Comparison of ENCODE assay signal across 15 cellular contexts in genomic region chr5:38532165-38532669, GRCh38. TPM values are rescaled to one million over a fixed set of nuclear protein-coding genes. Genes with fewer than 3 reads are reported as not detected.
DNase-seq lines count a peak whose midpoint lies in the region; ATAC-seq and TF ChIP-seq lines count a peak whose summit lies in the region.
"Had no signal": no experiment of that assay in that cellular context is flagged by ENCODE, and none has a peak within 500 bp of the region (broad histone marks: within the 10 kb centered on the region; RNA-seq: fewer than 3 reads in every experiment).

No MANE protein-coding gene starts in this region.

- H3K4me3 ChIP-seq in WERI-Rb-1 (ENCODE audit: low read depth, low read length) (no peak overlapping the region), thyroid gland (replicated peaks in 1 of 3) (no peak overlapping the region)

- TF ChIP-seq POLR2A in thyroid gland (IDR thresholded peaks at IDR 0.05) = peak in 1 of 2 donors; percentile 53

- intact Hi-C loops in thyroid gland (cut with DNase I) = no loop called here

- TF ChIP-seq CTCF in WERI-Rb-1 (IDR thresholded peaks at IDR 0.05; ENCODE audit: low read depth, low read length) = no peak
- peak in 1 of 6 experiments; percentile 6 for TF ChIP-seq CTCF in thyroid gland (IDR thresholded peaks at IDR 0.05)

- ATAC-seq in GM19397 (IDR thresholded peaks at IDR 0.05; ENCODE audit: unreplicated experiment) (no peak), HG03280 (IDR thresholded peaks at IDR 0.05; ENCODE audit: unreplicated experiment) (no peak)

- no peaks in the 10 kb centered on the region for H3K27me3 ChIP-seq in WERI-Rb-1 (ENCODE audit: insufficient read depth, low read depth, severe bottlenecking)
- H3K27me3 ChIP-seq in thyroid gland = no peaks in the 10 kb centered on the region

- DNase-seq in DMS53 (lab: John Stamatoyannopoulos, UW) (peak; percentile 60), DMS53 treated with DMSO at 0.1 percent for 48 hours (lab: John Stamatoyannopoulos, UW; ENCODE audit: unreplicated experiment) (no peak), WERI-Rb-1 (peak; percentile 82), kidney glomerular epithelial cell (lab: John Stamatoyannopoulos, UW) (peak; percentile 38), thyroid gland (peak; percentile 84 to 90), DMS 273 (lab: John Stamatoyannopoulos, UW; ENCODE audit: unreplicated experiment) (no peak)
- DNase-seq: activated naive CD8-positive, alpha-beta T cell treated with anti-CD3 and anti-CD28 coated beads, Interleukin-2, amount 10 ng/mL, durations not matched to agents 7 days and 5 days; Calu3; foreskin fibroblast; GOT3; NCI-H2029; stimulated activated CD4-positive, alpha-beta T cell treated with anti-CD3 and anti-CD28 coated beads, Interleukin-4, amount 100 ng/mL, for 1 hour had no signal

- 34 to 45% methylated on average over 9 of the region's 9 CpGs for WGBS in thyroid gland, 2 donors

- H3K4me1 ChIP-seq in thyroid gland = peaks cover 70 to 83% of the 10 kb centered on the region in 2 donors

- H3K36me3 ChIP-seq in WERI-Rb-1 (no peaks in the 10 kb centered on the region), thyroid gland (no peaks in the 10 kb centered on the region)

- H3K9me3 ChIP-seq in WERI-Rb-1 (ENCODE audit: severe bottlenecking) = no peaks in the 10 kb centered on the region
- H3K9me3 ChIP-seq in thyroid gland = no peaks in the 10 kb centered on the region

- H3K27ac ChIP-seq in WERI-Rb-1 (no peak overlapping the region), thyroid gland (peak overlapping the region; percentile 57 to 74 (median 61))
- H3K27ac ChIP-seq: 22Rv1 had no signal

RNA-seq across cellular contexts. Expression of gene LIFR, which starts 24.2 kb away (rescaled TPM):
- total RNA-seq in thyroid gland = 100 to 1,000 TPM; 172 to 446 (median 233) TPM
- total RNA-seq: activated naive CD8-positive, alpha-beta T cell treated with anti-CD3 and anti-CD28 coated beads, Interleukin-2, amount 10 ng/mL, durations not matched to agents 7 days and 5 days had no signal

Comparison
In these comparisons a context has a peak if more than half of its experiments do, and no peak if none do; other contexts are left out.
1. DNase-seq: peak in DMS53 (single experiment), WERI-Rb-1 (single experiment), kidney glomerular epithelial cell (single experiment) and thyroid gland (2 of 2); none in DMS53 treated with DMSO at 0.1 percent for 48 hours (single experiment) and DMS 273 (single experiment).